ENCODE assay signal across 8 cellular contexts in genomic region chr19:42396542-42397314, GRCh38. TPM values are rescaled to one million over a fixed set of nuclear protein-coding genes. Genes with fewer than 3 reads are reported as not detected.
DNase-seq lines count a peak whose midpoint lies in the region; ATAC-seq and TF ChIP-seq lines count a peak whose summit lies in the region.

No MANE protein-coding gene starts in this region.

- peak in 1 of 2 donors; percentile 75 for TF ChIP-seq POLR2A in vagina (IDR thresholded peaks at IDR 0.05)

- H3K9me3 ChIP-seq in vagina: no peaks in the 10 kb centered on the region

- peaks cover 34% of the 10 kb centered on the region for H3K4me1 ChIP-seq in vagina

- intact Hi-C loops in vagina (cut with DNase I): loop anchor here (5.0 kb wide), 1 partner anchor 69 kb away; the partner anchor contains the start of gene MEGF8

- H3K4me3 ChIP-seq in vagina: peak overlapping the region; percentile 50 to 58

- peak; percentile 97 for DNase-seq in NCI-H2029 (lab: John Stamatoyannopoulos, UW)
- peak; percentile 78 for DNase-seq in T-helper 9 cell
- peak; percentile 100 for DNase-seq in astrocyte of the hippocampus (ENCODE audit: low read depth, low spot score)
- DNase-seq in hepatic stellate cell (ENCODE audit: low spot score): peak; percentile 100
- DNase-seq in putamen (ENCODE audit: low spot score): peak; percentile 98
- peak in 1 of 2 donors; percentile 99 for DNase-seq in vagina (ENCODE audit: extremely low spot score in 2 of 2)

- no peak for TF ChIP-seq CTCF in vagina (IDR thresholded peaks at IDR 0.05)

- ATAC-seq in GM18502 (IDR thresholded peaks at IDR 0.05; ENCODE audit: poor library complexity, unreplicated experiment) (peak; percentile 95), HG02970 (IDR thresholded peaks at IDR 0.05; ENCODE audit: low FRiP score, unreplicated experiment) (peak; percentile 95)

- H3K27me3 ChIP-seq in vagina: no peaks in the 10 kb centered on the region

- no peaks in the 10 kb centered on the region for H3K36me3 ChIP-seq in vagina

- peak overlapping the region; percentile 89 for H3K27ac ChIP-seq in vagina

RNA-seq across cellular contexts. Expression of gene CNFN, which starts 6.6 kb away (rescaled TPM):
- total RNA-seq in vagina: 106 TPM

RNA-seq across cellular contexts. Expression of gene LIPE, which starts 30.5 kb away (rescaled TPM):
- 102 TPM for total RNA-seq in vagina

RNA-seq across cellular contexts. Expression of gene CXCL17, which starts 46.0 kb away (rescaled TPM):
- total RNA-seq in vagina: 2.9 TPM
